14 cellular contexts compared by ENCODE assay signal in genomic region chr14:93318927-93319326, GRCh38. TPM values are rescaled to one million over a fixed set of nuclear protein-coding genes. Genes with fewer than 3 reads are reported as not detected.
DNase-seq lines count a peak whose midpoint lies in the region; ATAC-seq, FAIRE-seq and TF ChIP-seq lines count a peak whose summit lies in the region.
"Had no signal": no experiment of that assay in that cellular context is flagged by ENCODE, and none has a peak within 500 bp of the region (broad histone marks: within the 10 kb centered on the region; RNA-seq: fewer than 3 reads in every experiment).

No MANE protein-coding gene starts in this region.

- no peaks in the 10 kb centered on the region for H3K27me3 Mint-ChIP-seq in CD14-positive monocyte (ENCODE audit: low read depth in 3 of 3)

- no TSS peak for BruUV-seq in K562 (replicated peaks; lab: Mats Ljungman, UMichigan)

- peaks cover 82% of the 10 kb centered on the region for H3K79me2 ChIP-seq in K562 (ENCODE audit: control insufficient read depth, insufficient read depth, low read length)

- 10% methylated on average over 2 of the region's 5 CpGs for WGBS in K562 (ENCODE audit: insufficient coverage, low coverage, missing lambda C conversion rate)
- WGBS in mesodermal cell (ENCODE audit: insufficient coverage in 2 of 2), 2 experiments: 75 to 80% methylated on average over 5 of the region's 5 CpGs

- peak overlapping the region; percentile 82 for H3K27ac ChIP-seq in HUES48 (ENCODE audit: low read depth, low read length)
- peak overlapping the region; percentile 45; the same call in 1 of the 3 replicates for H3K27ac ChIP-seq in K562 (ENCODE audit: extremely low read depth, low read depth, low read length)
- peak overlapping the region; percentile 88 for H3K27ac ChIP-seq in mesodermal cell (ENCODE audit: low read depth, low read length, severe bottlenecking)
- H3K27ac ChIP-seq in Peyer's patch: no peak overlapping the region
- no peak overlapping the region for H3K27ac ChIP-seq in caudate nucleus (ENCODE audit: low read depth, low read length)
- H3K27ac ChIP-seq: esophagus muscularis mucosa had no signal

- no peaks in the 10 kb centered on the region for H3K9me1 ChIP-seq in K562 (ENCODE audit: control insufficient read depth, insufficient read depth, low read length)

- H3K4me2 ChIP-seq in K562 (ENCODE audit: insufficient read depth, low read length): peak overlapping the region; percentile 27

- no peaks in the 10 kb centered on the region for H4K20me1 ChIP-seq in K562 (replicated peaks; ENCODE audit: control insufficient read depth, insufficient read depth, low read length)

- DNase-seq in CD14-positive monocyte (ENCODE audit: low spot score) (no peak), K562 (ENCODE audit: extremely low read depth in 1 of 4, low spot score in 3 of 4) (peak in 1 of 4 experiments; percentile 23), hepatic stellate cell (ENCODE audit: low spot score) (no peak), Peyer's patch (no peak), caudate nucleus (lab: John Stamatoyannopoulos, UW) (no peak)
- DNase-seq: activated T-cell treated with anti-CD3 and anti-CD28 coated beads for 4 hours, left colon, NCI-H2029 had no signal

- H3K4me3 Mint-ChIP-seq in CD14-positive monocyte: no peak overlapping the region

- H2AFZ ChIP-seq in K562 (ENCODE audit: low read depth, low read length): no peak overlapping the region

- TF ChIP-seq CTCF in CD14-positive monocyte (IDR thresholded peaks at IDR 0.05) (no peak), K562 (IDR thresholded peaks at IDR 0.05 in 2 of 3, conservative IDR thresholded peaks at IDR 0.05 in 1 of 3; ENCODE audit: insufficient read depth in 2 of 3, low read depth in 1 of 3, low read length in 3 of 3) (no peak), Peyer's patch (IDR thresholded peaks at IDR 0.05) (no peak)

- no peaks in the 10 kb centered on the region for H3K9me3 ChIP-seq in HUES48 (ENCODE audit: control insufficient read depth, insufficient read depth, low read length)
- H3K9me3 ChIP-seq in K562 (replicated peaks; ENCODE audit: control insufficient read depth, insufficient read depth, low read depth, low read length): no peaks in the 10 kb centered on the region
- H3K9me3 ChIP-seq in mesodermal cell (ENCODE audit: control insufficient read depth, low read length): no peaks in the 10 kb centered on the region
- H3K9me3 ChIP-seq in Peyer's patch: no peaks in the 10 kb centered on the region
- H3K9me3 ChIP-seq: esophagus muscularis mucosa had no signal

- TF ChIP-seq RAD21 in K562 (CRISPR knock-in tag; conservative IDR thresholded peaks at IDR 0.05 in 1 of 2, IDR thresholded peaks at IDR 0.05 in 1 of 2): no peak

- intact Hi-C loops in CD14-positive monocyte (cut with micrococcal nuclease): no loop called here
- intact Hi-C loops in K562 (cut with micrococcal nuclease): no loop called here

- peaks cover 51% of the 10 kb centered on the region for H3K4me1 Mint-ChIP-seq in CD14-positive monocyte

- in situ Hi-C loops in K562 (cut with MboI): no loop called here

- CTCF ChIA-PET in K562 (lab: Yijun Ruan, JAX; ENCODE audit: low intra/inter-chr PET ratio): no interaction called here

- peaks cover 5 to 12% of the 10 kb centered on the region in 2 donors for H3K36me3 Mint-ChIP-seq in CD14-positive monocyte

- H3K4me1 ChIP-seq in HUES48 (ENCODE audit: control insufficient read depth, insufficient read depth, low read length) (peaks cover 29% of the 10 kb centered on the region), K562 (replicated peaks in 1 of 2; ENCODE audit: control insufficient read depth in 2 of 2, insufficient read depth in 2 of 2, low read length in 2 of 2) (peaks cover 4 to 42% of the 10 kb centered on the region in 2 experiments; a peak in 4 of 5 replicates), mesodermal cell (ENCODE audit: control insufficient read depth, insufficient read depth, low read length, poor library complexity, severe bottlenecking) (peaks cover 42% of the 10 kb centered on the region), Peyer's patch (peaks cover 0 to 32% (median 4%) of the 10 kb centered on the region in 4 donors)

- peak overlapping the region in 4 of 7 donors; percentile 0 to 72 (median 36) for H3K27ac Mint-ChIP-seq in CD14-positive monocyte

- no peak overlapping the region for H3K4me3 ChIP-seq in HUES48 (ENCODE audit: low read depth, low read length)
- no peak overlapping the region for H3K4me3 ChIP-seq in K562
- no peak overlapping the region for H3K4me3 ChIP-seq in mesodermal cell (ENCODE audit: extremely low read depth, insufficient read depth, low read length, poor library complexity, severe bottlenecking)
- no peak overlapping the region for H3K4me3 ChIP-seq in Peyer's patch
- H3K4me3 ChIP-seq: esophagus muscularis mucosa had no signal

- H3K9ac ChIP-seq in HUES48 (ENCODE audit: low read depth, low read length): 0 out of 2 replicates have a peak overlapping the region, but pooled peaks have one; percentile 33
- H3K9ac ChIP-seq in K562 (ENCODE audit: insufficient read depth in 1 of 2, low read depth in 2 of 2, low read length in 2 of 2): peak overlapping the region in 1 of 2 experiments; percentile 61; a peak in 2 of 4 replicates

- ATAC-seq in K562 (peak; percentile 55), HG03469 (IDR thresholded peaks at IDR 0.05; ENCODE audit: unreplicated experiment) (no peak)
- ATAC-seq: left colon had no signal

- TF ChIP-seq POLR2A in K562 (conservative IDR thresholded peaks at IDR 0.05): no peak
- TF ChIP-seq POLR2A in Peyer's patch (IDR thresholded peaks at IDR 0.05): no peak

- H3K36me3 ChIP-seq in HUES48 (ENCODE audit: control insufficient read depth, insufficient read depth, low read length): peaks cover 5% of the 10 kb centered on the region
- peaks cover 5% of the 10 kb centered on the region; the same call in 1 of the 3 replicates for H3K36me3 ChIP-seq in K562 (ENCODE audit: control insufficient read depth, insufficient read depth, low read length)
- H3K36me3 ChIP-seq in mesodermal cell (ENCODE audit: control insufficient read depth, insufficient read depth, low read length): peaks cover 23% of the 10 kb centered on the region
- no peaks in the 10 kb centered on the region for H3K36me3 ChIP-seq in Peyer's patch

- no peaks in the 10 kb centered on the region for H3K27me3 ChIP-seq in HUES48 (ENCODE audit: control insufficient read depth, insufficient read depth, low read length)
- no peaks in the 10 kb centered on the region for H3K27me3 ChIP-seq in K562 (ENCODE audit: control insufficient read depth in 2 of 2, insufficient read depth in 2 of 2, low read length in 2 of 2)
- no peaks in the 10 kb centered on the region for H3K27me3 ChIP-seq in Peyer's patch
- H3K27me3 ChIP-seq: esophagus muscularis mucosa had no signal

- POLR2A ChIA-PET in K562 (lab: Yijun Ruan, JAX): interaction anchor here (0.6 to 2.5 kb wide), 4 partner anchors 10 to 36 kb away, joined by 3 to 12 read pairs (median 8); no protein-coding TSS in a partner anchor

- TF ChIP-seq EP300 in K562 (IDR thresholded peaks at IDR 0.05; ENCODE audit: low read length): no peak

- peaks cover 0 to 3% (median 0%) of the 10 kb centered on the region in 7 donors for H3K9me3 Mint-ChIP-seq in CD14-positive monocyte

- FAIRE-seq in K562 (lab: Jason Lieb, UNC): no peak

TF ChIP-seq in K562, 482 proteins besides CTCF, POLR2A, EP300 and RAD21 (continues in another document):
- no peak for TF ChIP-seq CBX5 (IDR thresholded peaks at IDR 0.05; ENCODE audit: borderline replicate concordance, low read depth)
- no peak for TF ChIP-seq FOXA3 (CRISPR knock-in tag; conservative IDR thresholded peaks at IDR 0.05 in 1 of 2, IDR thresholded peaks at IDR 0.05 in 1 of 2)

RNA-seq across cellular contexts. Expression of gene BTBD7, which starts 13.9 kb away (rescaled TPM):
- 1 to 10 TPM; 8.3 to 8.6 TPM for polyA plus RNA-seq in CD14-positive monocyte
- total RNA-seq in K562 (2011; cell fraction: chromatin; rRNA removed; ENCODE audit: low replicate concordance): 9.3 and 32.8 TPM in 2 replicates
- total RNA-seq in K562 (2011; cell fraction: nucleolus; rRNA removed): 6.2 and 9.1 TPM in 2 replicates
- 11.4 and 16.4 TPM in 2 replicates for total RNA-seq in K562 (2011; cell fraction: nucleoplasm; rRNA removed)
- total RNA-seq in K562 (2014; rRNA removed): 5.3 and 5.8 TPM in 2 replicates
- total RNA-seq in K562 (2014; rRNA removed; fragmentation: Illumina TruSeq; extraction: Trizol): 8.5 and 9.6 TPM in 2 replicates
- total RNA-seq in K562 (2015; rRNA removed; fragmentation: Illumina TruSeq; extraction: Trizol): 8.7 and 9.8 TPM in 2 replicates
- 12.3 and 12.9 TPM in 2 replicates for total RNA-seq in K562 (2021)
- 7.1 and 7.6 TPM in 2 replicates for polyA plus RNA-seq in K562 (2011; rRNA removed)
- polyA plus RNA-seq in K562 (2011; cell fraction: cytosol; rRNA removed): 5.3 and 6.2 TPM in 2 replicates
- 5.9 and 7.2 TPM in 2 replicates for polyA plus RNA-seq in K562 (2011; cell fraction: nucleus; rRNA removed)
- 5.0 TPM in 2 replicates for polyA plus RNA-seq in K562 (2012)
- polyA plus RNA-seq in K562 (2014; fragmentation: Illumina TruSeq; extraction: Trizol): 5.8 and 6.2 TPM in 2 replicates
- 1 to 10 TPM; 2.5 to 4.5 TPM for polyA plus RNA-seq in K562 (2014; fragmentation: Nextera tagmentation; extraction: Ambion mirVana)
- polyA plus RNA-seq in K562 (2014; rRNA removed): 4.5 and 5.2 TPM in 2 replicates
- polyA minus RNA-seq in K562 (2011; rRNA and poly(A)+ RNA removed): 15.0 and 16.7 TPM in 2 replicates
- polyA minus RNA-seq in K562 (2011; cell fraction: cytosol; rRNA and poly(A)+ RNA removed): 7.6 and 9.7 TPM in 2 replicates
- polyA minus RNA-seq in K562 (2011; cell fraction: nucleus; rRNA and poly(A)+ RNA removed): 3.8 and 5.8 TPM in 2 replicates
- 19.1 TPM for polyA plus RNA-seq in mesodermal cell (2013, experiment 1 of 2)
- 19.3 TPM for polyA plus RNA-seq in mesodermal cell (2013, experiment 2 of 2)
- 10 to 100 TPM; 28.1 to 38.1 (median 32.2) TPM for total RNA-seq in Peyer's patch

RNA-seq across cellular contexts. Expression of gene COX8C, which starts 28.1 kb away (rescaled TPM):
- polyA plus RNA-seq in CD14-positive monocyte (not detected), K562 (2011; rRNA removed) (not detected in 2 replicates), K562 (2014; fragmentation: Illumina TruSeq; extraction: Trizol) (not detected in 2 replicates), K562 (2014; fragmentation: Nextera tagmentation; extraction: Ambion mirVana) (not detected), K562 (2014; rRNA removed) (not detected in 2 replicates)
- total RNA-seq in K562 (2011; cell fraction: chromatin; rRNA removed; ENCODE audit: low replicate concordance): not detected in 2 replicates
- not detected in 2 replicates for total RNA-seq in K562 (2011; cell fraction: nucleolus; rRNA removed)
- total RNA-seq in K562 (2011; cell fraction: nucleoplasm; rRNA removed): not detected in 2 replicates
- total RNA-seq in K562 (2014; rRNA removed) (not detected in 2 replicates), K562 (2014; rRNA removed; fragmentation: Illumina TruSeq; extraction: Trizol) (not detected in 2 replicates), K562 (2015; rRNA removed; fragmentation: Illumina TruSeq; extraction: Trizol) (not detected in 2 replicates), K562 (2021) (not detected in 2 replicates), Peyer's patch (not detected)
- not detected in 2 replicates for polyA plus RNA-seq in K562 (2011; cell fraction: cytosol; rRNA removed)
- not detected in 2 replicates for polyA plus RNA-seq in K562 (2011; cell fraction: nucleus; rRNA removed)
- polyA plus RNA-seq in K562 (2012): not detected in 2 replicates
- not detected in 2 replicates for polyA minus RNA-seq in K562 (2011; rRNA and poly(A)+ RNA removed)
- polyA minus RNA-seq in K562 (2011; cell fraction: cytosol; rRNA and poly(A)+ RNA removed): not detected in 2 replicates
- not detected in 2 replicates for polyA minus RNA-seq in K562 (2011; cell fraction: nucleus; rRNA and poly(A)+ RNA removed)
- polyA plus RNA-seq in mesodermal cell (2013, experiment 1 of 2): not detected
- polyA plus RNA-seq in mesodermal cell (2013, experiment 2 of 2): not detected
- total RNA-seq: esophagus muscularis mucosa, left colon, omental fat pad had no signal
- polyA plus RNA-seq: BJ had no signal

Comparison
In these comparisons a context has a peak if more than half of its experiments do, and no peak if none do; other contexts are left out.
1. H3K27ac ChIP-seq: peak in HUES48 (single experiment), K562 (single experiment) and mesodermal cell (single experiment); none in Peyer's patch (0 of 4) and caudate nucleus (single experiment).